In genomic region chr16:28865722-28866453, GRCh38 we compare ENCODE assay signal across 1 cellular context.
TF ChIP-seq lines count a peak whose summit lies in the region.

No MANE protein-coding gene starts in this region.

TF ChIP-seq in HepG2, 621 proteins besides CTCF, POLR2A, EP300 and RAD21 (continues in another document):
- TF ChIP-seq PHF21A (CRISPR knock-in tag; IDR thresholded peaks at IDR 0.05) (peak; percentile 38; the same call in 1 of the 2 replicates), KDM6A (CRISPR knock-in tag; IDR thresholded peaks at IDR 0.05; ENCODE audit: low read depth) (peak; percentile 76), ZNF792 (CRISPR knock-in tag; IDR thresholded peaks at IDR 0.05) (no peak), PAX8 (CRISPR knock-in tag; IDR thresholded peaks at IDR 0.05; ENCODE audit: borderline replicate concordance) (no peak), SMAD9 (CRISPR knock-in tag; IDR thresholded peaks at IDR 0.05) (no peak), ZNF780A (CRISPR knock-in tag; IDR thresholded peaks at IDR 0.05) (no peak), MED13 (CRISPR knock-in tag; IDR thresholded peaks at IDR 0.05) (no peak; the same call in 1 of the 2 replicates), ZNF253 (CRISPR knock-in tag; IDR thresholded peaks at IDR 0.05; ENCODE audit: borderline replicate concordance) (no peak), GTF2F1 (IDR thresholded peaks at IDR 0.05; ENCODE audit: low read length) (no peak), ZNF552 (CRISPR knock-in tag; IDR thresholded peaks at IDR 0.05; ENCODE audit: borderline replicate concordance) (no peak), PBX2 (CRISPR knock-in tag; IDR thresholded peaks at IDR 0.05) (no peak), ZNF546 (CRISPR knock-in tag; conservative IDR thresholded peaks at IDR 0.05) (no peak), GPN1 (CRISPR knock-in tag; IDR thresholded peaks at IDR 0.05; ENCODE audit: borderline replicate concordance) (no peak), FOXA1 (IDR thresholded peaks at IDR 0.05) (no peak), FOXA1 (CRISPR knock-in tag; IDR thresholded peaks at IDR 0.05) (no peak), ZNF124 (CRISPR knock-in tag; IDR thresholded peaks at IDR 0.05) (no peak), MAX (IDR thresholded peaks at IDR 0.05) (peak; percentile 71), DZIP1 (CRISPR knock-in tag; IDR thresholded peaks at IDR 0.05) (no peak; the same call in 1 of the 2 replicates), TARDBP (CRISPR knock-in tag; IDR thresholded peaks at IDR 0.05) (no peak), ZNF619 (CRISPR knock-in tag; IDR thresholded peaks at IDR 0.05) (no peak), CCDC6 (CRISPR knock-in tag; IDR thresholded peaks at IDR 0.05) (no peak), SSRP1 (CRISPR knock-in tag; IDR thresholded peaks at IDR 0.05) (no peak), MIER3 (CRISPR knock-in tag; IDR thresholded peaks at IDR 0.05; ENCODE audit: borderline replicate concordance) (no peak), CBX1 (IDR thresholded peaks at IDR 0.05; ENCODE audit: low read depth) (no peak), NCOR1 (IDR thresholded peaks at IDR 0.05; ENCODE audit: borderline replicate concordance, low read length) (peak; percentile 24; the same call in 1 of the 2 replicates), LCORL (IDR thresholded peaks at IDR 0.05) (no peak), LCORL (CRISPR knock-in tag; IDR thresholded peaks at IDR 0.05) (peak; percentile 79), ZNF782 (CRISPR knock-in tag; IDR thresholded peaks at IDR 0.05; ENCODE audit: borderline replicate concordance) (no peak), NFIB (CRISPR knock-in tag; IDR thresholded peaks at IDR 0.05; ENCODE audit: borderline replicate concordance) (no peak), KDM5B (CRISPR knock-in tag; IDR thresholded peaks at IDR 0.05; ENCODE audit: borderline replicate concordance) (no peak; the same call in 1 of the 2 replicates), SNAPC4 (CRISPR knock-in tag; IDR thresholded peaks at IDR 0.05) (no peak), ZBTB46 (CRISPR knock-in tag; IDR thresholded peaks at IDR 0.05; ENCODE audit: borderline replicate concordance) (no peak), SMARCE1 (IDR thresholded peaks at IDR 0.05; ENCODE audit: borderline replicate concordance) (no peak), CSRNP2 (CRISPR knock-in tag; conservative IDR thresholded peaks at IDR 0.05; ENCODE audit: low read depth) (no peak), ZNF547 (CRISPR knock-in tag; IDR thresholded peaks at IDR 0.05) (no peak), TMF1 (CRISPR knock-in tag; IDR thresholded peaks at IDR 0.05; ENCODE audit: low read depth) (no peak), MNT (IDR thresholded peaks at IDR 0.05) (no peak), ZNF24 (IDR thresholded peaks at IDR 0.05) (no peak), SMC3 (IDR thresholded peaks at IDR 0.05; ENCODE audit: low read length) (no peak), ZNF10 (CRISPR knock-in tag; IDR thresholded peaks at IDR 0.05; ENCODE audit: borderline replicate concordance, low read depth) (no peak), CEBPZ (IDR thresholded peaks at IDR 0.05; ENCODE audit: low read length) (no peak), FIP1L1 (IDR thresholded peaks at IDR 0.05; ENCODE audit: borderline replicate concordance, insufficient read depth, low read depth, low read length) (no peak), ETS1 (CRISPR knock-in tag; IDR thresholded peaks at IDR 0.05) (no peak), ZNF558 (CRISPR knock-in tag; IDR thresholded peaks at IDR 0.05; ENCODE audit: borderline replicate concordance) (0 out of 2 replicates have a peak, but pooled peaks have one; percentile 7), ZNF350 (CRISPR knock-in tag; IDR thresholded peaks at IDR 0.05; ENCODE audit: borderline replicate concordance, low read depth) (no peak), ATM (IDR thresholded peaks at IDR 0.05; ENCODE audit: borderline replicate concordance) (no peak)
